Comparison of ENCODE assay signal across 19 cellular contexts in the genomic region with DNA sequence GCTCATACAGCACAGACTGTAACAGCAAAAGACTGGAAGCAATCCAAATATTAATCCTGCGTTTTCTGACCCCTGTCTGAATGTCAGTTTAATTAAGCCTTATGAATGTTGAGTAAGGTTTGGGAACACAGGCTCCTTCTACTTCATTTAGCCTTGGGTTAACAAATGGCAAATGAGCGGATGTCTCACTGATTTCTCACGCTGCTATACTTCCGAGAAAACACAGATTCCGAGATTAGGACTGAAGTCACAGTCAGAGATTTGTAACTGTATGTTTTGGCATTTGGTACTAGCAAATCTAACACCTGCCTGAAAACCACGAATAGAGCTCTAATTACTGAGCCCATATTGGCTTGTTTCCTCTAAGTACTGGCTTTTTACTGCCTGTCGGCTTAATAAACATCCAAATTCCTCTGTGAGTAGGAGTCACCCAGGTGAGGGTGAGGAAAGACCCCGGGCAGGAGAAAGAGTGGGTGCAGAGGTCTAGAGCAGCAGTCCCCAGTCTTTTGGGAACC. TPM values are rescaled to one million over a fixed set of nuclear protein-coding genes. Genes with fewer than 3 reads are reported as not detected.
DNase-seq lines count a peak whose midpoint lies in the region; ATAC-seq and TF ChIP-seq lines count a peak whose summit lies in the region.
"Had no signal": no experiment of that assay in that cellular context is flagged by ENCODE, and none has a peak within 500 bp of the region (broad histone marks: within the 10 kb centered on the region; RNA-seq: fewer than 3 reads in every experiment).

No MANE protein-coding gene starts in this region.

- DNase-seq in DMS 273 (lab: John Stamatoyannopoulos, UW; ENCODE audit: unreplicated experiment) = peak; percentile 28
- DNase-seq in DMS 273 treated with DMSO at 0.1 percent for 48 hours (lab: John Stamatoyannopoulos, UW) = no peak
- DNase-seq in cerebellar cortex (ENCODE audit: low spot score) = peak; percentile 34
- DNase-seq in chondrocyte (ENCODE audit: low spot score) = no peak
- no peak for DNase-seq in activated naive CD4-positive, alpha-beta T cell treated with anti-CD3 and anti-CD28 coated beads, Interleukin-2, amount 50 U/mL, for 72 hours (ENCODE audit: low spot score in 2 of 2)
- no peak for DNase-seq in hepatic stellate cell (ENCODE audit: low spot score)
- DNase-seq: AML-193; Caco-2; CD4-positive, alpha-beta T cell; DMS79 treated with DMSO at 0.1 percent for 48 hours; GDM1; H9 had no signal

- H3K9me3 ChIP-seq in OCI-LY3 (ENCODE audit: insufficient read depth, low read length) (no peaks in the 10 kb centered on the region), gastroesophageal sphincter (no peaks in the 10 kb centered on the region)
- H3K9me3 ChIP-seq: A549, Caco-2 had no signal

- H3K4me1 ChIP-seq in OCI-LY3 (ENCODE audit: low read length) (peaks cover 16% of the 10 kb centered on the region), gastroesophageal sphincter (no peaks in the 10 kb centered on the region)
- H3K4me1 ChIP-seq: A549, Caco-2 had no signal

- H3K9me3 Mint-ChIP-seq in chondrocyte (ENCODE audit: low read depth) = peaks cover 8% of the 10 kb centered on the region
- H3K9me3 Mint-ChIP-seq in activated naive CD4-positive, alpha-beta T cell treated with anti-CD3 and anti-CD28 coated beads, Interleukin-2, amount 50 U/mL, for 72 hours = peaks cover 0 to 5% of the 10 kb centered on the region in 2 donors
- H3K9me3 Mint-ChIP-seq: CD4-positive, alpha-beta T cell had no signal

- H3K9ac ChIP-seq in OCI-LY3 (ENCODE audit: low read length) = no peak overlapping the region

- H3K36me3 ChIP-seq in OCI-LY3 (replicated peaks; ENCODE audit: low read depth, low read length) (no peaks in the 10 kb centered on the region), gastroesophageal sphincter (no peaks in the 10 kb centered on the region)

- H3K4me3 ChIP-seq in OCI-LY3 (ENCODE audit: low read length) = peak overlapping the region; percentile 14
- H3K4me3 ChIP-seq in gastroesophageal sphincter = no peak overlapping the region
- H3K4me3 ChIP-seq: A549 had no signal

- H4K20me1 ChIP-seq in OCI-LY3 (ENCODE audit: insufficient read depth, low read length) = no peaks in the 10 kb centered on the region

- no peak for ATAC-seq in gastroesophageal sphincter
- no peak for ATAC-seq in activated naive CD4-positive, alpha-beta T cell treated with anti-CD3 and anti-CD28 coated beads, Interleukin-2, amount 50 U/mL, for 72 hours
- ATAC-seq: A549, HepG2 had no signal

- H2AFZ ChIP-seq in OCI-LY3 (ENCODE audit: low read depth, low read length) = peak overlapping the region; percentile 65; the same call in 1 of the 2 replicates

- H3K27me3 Mint-ChIP-seq in chondrocyte (ENCODE audit: low read depth) = peaks cover 13% of the 10 kb centered on the region

- TF ChIP-seq POLR2A in gastroesophageal sphincter (IDR thresholded peaks at IDR 0.05) = no peak

- no peaks in the 10 kb centered on the region for H3K79me2 ChIP-seq in OCI-LY3 (ENCODE audit: low read length)

- WGBS in gastroesophageal sphincter (ENCODE audit: low coverage in 1 of 2), 2 donors = 66 to 71% methylated on average over 4 to 8 of the region's 8 CpGs

- H3K27me3 ChIP-seq in OCI-LY3 (ENCODE audit: low read depth, low read length) (peaks cover 15% of the 10 kb centered on the region), gastroesophageal sphincter (peaks cover 47% of the 10 kb centered on the region)

- H3K27ac ChIP-seq in OCI-LY3 (ENCODE audit: low read length) (no peak overlapping the region), gastroesophageal sphincter (no peak overlapping the region)
- H3K27ac ChIP-seq: 22Rv1, A549, C4-2B had no signal

- H3K4me2 ChIP-seq in OCI-LY3 (ENCODE audit: low read length) = peak overlapping the region; percentile 56
- H3K4me2 ChIP-seq: A549 had no signal

- H3K4me3 Mint-ChIP-seq in chondrocyte (ENCODE audit: unreplicated experiment) = no peak overlapping the region
- H3K4me3 Mint-ChIP-seq: CD4-positive, alpha-beta T cell; H9; IgD-negative memory B cell had no signal

- TF ChIP-seq CTCF in OCI-LY3 (IDR thresholded peaks at IDR 0.05; ENCODE audit: low read depth, low read length) (no peak), gastroesophageal sphincter (IDR thresholded peaks at IDR 0.05) (no peak), chondrocyte (IDR thresholded peaks at IDR 0.05) (no peak)

- no peak for TF ChIP-seq EP300 in gastroesophageal sphincter (IDR thresholded peaks at IDR 0.05)

- no peak overlapping the region for H3K27ac Mint-ChIP-seq in chondrocyte (ENCODE audit: unreplicated experiment)
- no peak overlapping the region for H3K27ac Mint-ChIP-seq in activated naive CD4-positive, alpha-beta T cell treated with anti-CD3 and anti-CD28 coated beads, Interleukin-2, amount 50 U/mL, for 72 hours
- H3K27ac Mint-ChIP-seq: CD4-positive, alpha-beta T cell; H9; IgD-negative memory B cell had no signal

- H3K4me1 Mint-ChIP-seq in chondrocyte (ENCODE audit: low read depth) = no peaks in the 10 kb centered on the region

- H3K36me3 Mint-ChIP-seq in chondrocyte (ENCODE audit: low read depth) = no peaks in the 10 kb centered on the region
- no peaks in the 10 kb centered on the region for H3K36me3 Mint-ChIP-seq in activated naive CD4-positive, alpha-beta T cell treated with anti-CD3 and anti-CD28 coated beads, Interleukin-2, amount 50 U/mL, for 72 hours

RNA-seq across cellular contexts. Expression of gene MC5R, which starts 10.6 kb away (rescaled TPM):
- not detected for total RNA-seq in gastroesophageal sphincter
- not detected in 3 replicates for total RNA-seq in chondrocyte
- total RNA-seq in activated naive CD4-positive, alpha-beta T cell treated with anti-CD3 and anti-CD28 coated beads, Interleukin-2, amount 50 U/mL, for 72 hours = not detected
- total RNA-seq: Caco-2; CD4-positive, alpha-beta T cell; H9; HepG2 had no signal

Comparison
In these comparisons a context has a peak if more than half of its experiments do, and no peak if none do; other contexts are left out.
1. DNase-seq: peak in DMS 273 (single experiment) and cerebellar cortex (single experiment); none in DMS 273 treated with DMSO at 0.1 percent for 48 hours (single experiment), chondrocyte (single experiment), activated naive CD4-positive, alpha-beta T cell treated with anti-CD3 and anti-CD28 coated beads, Interleukin-2, amount 50 U/mL, for 72 hours (0 of 2) and hepatic stellate cell (single experiment).